Comparison of ENCODE assay signal across 31 cellular contexts in the genomic region with DNA sequence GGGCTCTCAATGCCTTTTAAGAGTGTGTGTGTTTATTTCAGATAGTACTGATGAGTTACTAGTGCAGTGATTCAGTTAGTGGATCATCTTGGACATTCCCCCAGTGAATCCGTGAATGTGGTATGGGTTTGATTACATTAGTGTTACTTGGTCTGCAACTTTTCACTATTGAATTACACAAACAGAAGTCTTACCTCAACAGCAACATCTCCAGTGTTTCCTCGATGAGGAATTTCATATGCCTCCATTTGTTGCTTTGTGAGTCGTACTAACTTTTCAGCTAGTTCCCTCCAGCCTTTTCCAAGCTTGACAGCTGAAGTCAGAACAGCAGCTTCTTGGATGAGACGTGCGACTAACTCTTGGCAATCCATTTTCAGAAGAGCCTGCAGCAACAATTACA.
DNase-seq lines count a peak whose midpoint lies in the region; ATAC-seq, FAIRE-seq and TF ChIP-seq lines count a peak whose summit lies in the region.
"Had no signal": no experiment of that assay in that cellular context is flagged by ENCODE, and none has a peak within 500 bp of the region (broad histone marks: within the 10 kb centered on the region; RNA-seq: fewer than 3 reads in every experiment).

No MANE protein-coding gene starts in this region.

- TF ChIP-seq POLR2A in gastroesophageal sphincter (IDR thresholded peaks at IDR 0.05): no peak
- no peak for TF ChIP-seq POLR2A in testis (IDR thresholded peaks at IDR 0.05)

- H3K27me3 ChIP-seq in Caco-2 (replicated peaks; ENCODE audit: control insufficient read depth, insufficient read depth, low read length) (no peaks in the 10 kb centered on the region), MG63 (no peaks in the 10 kb centered on the region), gastroesophageal sphincter (no peaks in the 10 kb centered on the region), stomach smooth muscle (ENCODE audit: control insufficient read depth in 1 of 2, insufficient read depth in 2 of 2, low read length in 2 of 2) (no peaks in the 10 kb centered on the region), testis (no peaks in the 10 kb centered on the region)
- H3K27me3 ChIP-seq: dorsolateral prefrontal cortex, foreskin keratinocyte, left lung, upper lobe of left lung had no signal

- CTCF ChIA-PET in Caco-2 (lab: Charles Lee): no interaction called here

- peaks cover 4% of the 10 kb centered on the region for H3K36me3 ChIP-seq in Caco-2 (ENCODE audit: control insufficient read depth, insufficient read depth, low read length)
- no peaks in the 10 kb centered on the region for H3K36me3 ChIP-seq in MG63
- no peaks in the 10 kb centered on the region for H3K36me3 ChIP-seq in gastroesophageal sphincter
- no peaks in the 10 kb centered on the region for H3K36me3 ChIP-seq in stomach smooth muscle (ENCODE audit: control insufficient read depth in 2 of 2, insufficient read depth in 2 of 2, low read length in 2 of 2)
- H3K36me3 ChIP-seq in testis (ENCODE audit: low read depth, missing control alignments): no peaks in the 10 kb centered on the region
- H3K36me3 ChIP-seq: left lung, upper lobe of left lung had no signal

- H3K36me3 Mint-ChIP-seq in Caco-2 (ENCODE audit: insufficient read depth, unreplicated experiment): peaks cover 94% of the 10 kb centered on the region
- H3K36me3 Mint-ChIP-seq: CD14-positive monocyte had no signal

- peaks cover 43% of the 10 kb centered on the region for H3K4me1 Mint-ChIP-seq in Caco-2 (ENCODE audit: low read depth, unreplicated experiment)

- FAIRE-seq in RCC 7860 (lab: Jason Lieb, UNC): no peak
- FAIRE-seq: endothelial cell of umbilical vein had no signal

- TF ChIP-seq CTCF in Caco-2 (IDR thresholded peaks at IDR 0.05; ENCODE audit: insufficient read depth in 1 of 2, low read depth in 1 of 2, low read length in 1 of 2, severe bottlenecking in 1 of 2, unreplicated experiment in 1 of 2) (no peak), gastroesophageal sphincter (IDR thresholded peaks at IDR 0.05) (no peak), testis (IDR thresholded peaks at IDR 0.05) (no peak)

- H3K9me3 ChIP-seq in Caco-2: no peaks in the 10 kb centered on the region
- no peaks in the 10 kb centered on the region for H3K9me3 ChIP-seq in MG63
- H3K9me3 ChIP-seq in gastroesophageal sphincter: no peaks in the 10 kb centered on the region
- H3K9me3 ChIP-seq in stomach smooth muscle (ENCODE audit: control insufficient read depth in 2 of 2, low read length in 2 of 2): no peaks in the 10 kb centered on the region
- H3K9me3 ChIP-seq in testis: no peaks in the 10 kb centered on the region
- H3K9me3 ChIP-seq: left lung, upper lobe of left lung had no signal

- 29 to 47% methylated on average over 5 of the region's 5 CpGs for WGBS in gastroesophageal sphincter (ENCODE audit: low coverage in 1 of 2), 2 donors
- 80 to 82% methylated on average over 5 of the region's 5 CpGs for WGBS in testis, 2 donors

- H3K4me3 Mint-ChIP-seq in Caco-2 (ENCODE audit: unreplicated experiment): no peak overlapping the region
- H3K4me3 Mint-ChIP-seq: activated CD8-positive, alpha-beta T cell treated with anti-CD3 and anti-CD28 coated beads, Interleukin-2, amount 10 ng/mL, durations not matched to agents 7 days and 5 days; CD14-positive monocyte; HFFc6; nephron progenitor cell; T-helper 1 cell treated with Interleukin-12 subunit alpha and Interleukin-12 subunit beta and Interleukin-4 antibody, amounts not matched to agents 30 μg/mL and 1 μg/mL, for 36 hours had no signal

- peak overlapping the region; percentile 54 for H3K27ac Mint-ChIP-seq in Caco-2 (ENCODE audit: unreplicated experiment)
- H3K27ac Mint-ChIP-seq: activated CD8-positive, alpha-beta T cell treated with anti-CD3 and anti-CD28 coated beads, Interleukin-2, amount 10 ng/mL, durations not matched to agents 7 days and 5 days; CD14-positive monocyte; HFFc6; nephron progenitor cell; T-helper 1 cell treated with Interleukin-12 subunit alpha and Interleukin-12 subunit beta and Interleukin-4 antibody, amounts not matched to agents 30 μg/mL and 1 μg/mL, for 36 hours had no signal

- DNase-seq in Caco-2 (no peak), MG63 (peak; percentile 7), mucosa of gallbladder (ENCODE audit: low spot score) (no peak), testis (no peak), SHP77 treated with DMSO at 0.1 percent for 48 hours (lab: John Stamatoyannopoulos, UW) (no peak), RCC 7860 (ENCODE audit: low spot score) (no peak)
- DNase-seq: ACHN; activated CD4-positive, alpha-beta T cell treated with anti-CD3 and anti-CD28 coated beads for 1 hour; activated CD8-positive, alpha-beta T cell treated with anti-CD3 and anti-CD28 coated beads, Interleukin-2, amount 10 ng/mL, durations not matched to agents 7 days and 5 days; activated effector memory CD4-positive, alpha-beta T cell treated with Interleukin-2 at 50 U/mL for 16 hours; activated T-cell treated with anti-CD3 and anti-CD28 coated beads for 4 hours; dorsolateral prefrontal cortex; foreskin keratinocyte; HFFc6; hypothalamus; left lung; midbrain; NCI-H1694; NCI-H2171; NCI-H524; nephron progenitor cell; RPMI8226; stimulated activated CD8-positive, alpha-beta memory T cell treated with anti-CD3 and anti-CD28 coated beads, Interleukin-4, amount 100 ng/mL, for 48 hours; upper lobe of left lung had no signal

- no peaks in the 10 kb centered on the region for H3K9me3 Mint-ChIP-seq in Caco-2 (ENCODE audit: unreplicated experiment)
- H3K9me3 Mint-ChIP-seq: nephron progenitor cell; T-helper 1 cell treated with Interleukin-12 subunit alpha and Interleukin-12 subunit beta and Interleukin-4 antibody, amounts not matched to agents 30 μg/mL and 1 μg/mL, for 36 hours had no signal

- POLR2A ChIA-PET in Caco-2 (lab: Charles Lee): interaction anchor here (0.5 kb wide), 1 partner anchor 58 kb away, joined by 4 read pairs; no protein-coding TSS in a partner anchor

- TF ChIP-seq EP300 in gastroesophageal sphincter (IDR thresholded peaks at IDR 0.05): no peak

- peaks cover 28% of the 10 kb centered on the region; the same call in 1 of the 2 replicates for H3K4me1 ChIP-seq in Caco-2
- H3K4me1 ChIP-seq in gastroesophageal sphincter: peaks cover 0 to 22% (median 4%) of the 10 kb centered on the region in 3 donors
- peaks cover 8% of the 10 kb centered on the region for H3K4me1 ChIP-seq in stomach smooth muscle (ENCODE audit: control insufficient read depth, insufficient read depth, low read length)
- H3K4me1 ChIP-seq in testis: no peaks in the 10 kb centered on the region
- H3K4me1 ChIP-seq: upper lobe of left lung had no signal

- intact Hi-C loops in Caco-2 (cut with micrococcal nuclease; ENCODE audit: unreplicated experiment): no loop called here
- intact Hi-C loops in testis (cut with DNase I; ENCODE audit: low total_unique reads): no loop called here

- H3K27ac ChIP-seq in gastroesophageal sphincter: peak overlapping the region in 1 of 4 donors; percentile 4
- H3K27ac ChIP-seq in stomach smooth muscle (ENCODE audit: low read length): peak overlapping the region; percentile 3
- H3K27ac ChIP-seq in testis: no peak overlapping the region
- H3K27ac ChIP-seq: dorsolateral prefrontal cortex, foreskin keratinocyte, left lung, upper lobe of left lung had no signal

- H3K4me3 ChIP-seq in Caco-2 (ENCODE audit: low read depth, low read length) (no peak overlapping the region), MG63 (no peak overlapping the region), gastroesophageal sphincter (no peak overlapping the region), stomach smooth muscle (ENCODE audit: low read length in 2 of 2) (no peak overlapping the region), testis (no peak overlapping the region)
- H3K4me3 ChIP-seq: dorsolateral prefrontal cortex, K562, left lung, upper lobe of left lung had no signal

- peak; percentile 25 for ATAC-seq in gastroesophageal sphincter
- ATAC-seq: activated CD8-positive, alpha-beta T cell treated with anti-CD3 and anti-CD28 coated beads, Interleukin-2, amount 10 ng/mL, durations not matched to agents 7 days and 5 days; foreskin keratinocyte; K562; left lung; sciatic nerve had no signal

- no peaks in the 10 kb centered on the region for H3K27me3 Mint-ChIP-seq in Caco-2 (ENCODE audit: insufficient read depth, unreplicated experiment)

- no TSS peak for BruUV-seq in Caco-2 (replicated peaks; lab: Mats Ljungman, UMichigan)

- H3K9ac ChIP-seq in stomach smooth muscle (ENCODE audit: low read length in 2 of 2): no peak overlapping the region
